Comparison of ENCODE assay signal across 21 cellular contexts in the genomic region with DNA sequence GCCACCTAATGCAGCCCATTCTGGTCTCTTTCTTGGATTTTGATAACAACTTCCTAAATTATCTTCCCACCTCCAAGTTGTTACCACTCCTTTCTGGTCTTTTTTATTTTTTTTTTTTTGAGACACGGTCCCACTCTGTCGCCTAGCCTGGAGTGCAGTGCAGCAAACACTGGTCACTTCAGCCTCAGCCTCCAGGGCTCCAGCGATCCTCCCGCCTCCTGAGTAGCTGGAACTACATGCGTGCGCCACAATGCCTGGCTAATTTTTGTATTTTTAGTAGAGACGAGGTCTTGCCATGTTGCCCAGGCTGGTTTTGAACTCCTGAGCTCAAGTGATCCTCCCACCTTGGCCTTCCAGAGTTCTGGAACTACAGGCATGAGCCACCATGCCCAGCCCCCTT.
"Had no signal": no experiment of that assay in that cellular context is flagged by ENCODE, and none has a peak within 500 bp of the region (broad histone marks: within the 10 kb centered on the region; RNA-seq: fewer than 3 reads in every experiment).

No MANE protein-coding gene starts in this region.

- DNase-seq: IMR-90, Kasumi-1, MM.1S, NCI-H1092 treated with DMSO at 0.1 percent for 48 hours, NCI-H1436, NCI-H187, NCI-H2029, NCI-H2081 treated with DMSO at 0.1 percent for 48 hours, NCI-H2171, NCI-H226, NCI-H446, NCI-H510A, NCI-H524 treated with DMSO at 0.1 percent for 48 hours, NCI-H69, NCI-H774, Peyer's patch, SHP77 treated with DMSO at 0.1 percent for 48 hours, SJCRH30 had no signal

- ATAC-seq: HepG2, Right ventricle myocardium inferior, SK-N-SH treated with all-trans-retinoic acid at 6 μM for 48 hours had no signal
